18 cellular contexts compared by ENCODE assay signal in the genomic region with DNA sequence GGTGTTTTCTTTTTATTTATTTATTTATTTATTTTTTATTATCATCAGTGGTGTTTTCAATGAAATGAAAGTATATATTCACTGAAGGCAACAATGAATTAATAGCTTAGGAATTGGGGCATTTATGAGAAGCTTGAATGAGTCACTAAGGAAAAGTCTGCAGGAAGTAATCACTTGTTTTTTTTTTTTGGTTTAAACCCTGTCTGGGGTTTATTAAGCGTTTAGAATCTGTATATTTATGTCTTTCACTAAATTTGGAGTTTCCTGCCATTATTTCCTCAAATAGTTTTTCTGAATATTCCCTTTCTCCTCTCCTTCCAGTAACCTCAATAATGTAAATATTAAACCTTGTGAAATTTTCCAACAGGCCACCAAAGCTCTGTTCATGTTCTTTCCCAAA.
"Had no signal": no experiment of that assay in that cellular context is flagged by ENCODE, and none has a peak within 500 bp of the region (broad histone marks: within the 10 kb centered on the region; RNA-seq: fewer than 3 reads in every experiment).

No MANE protein-coding gene starts in this region.

- H3K36me3 ChIP-seq: ovary, uterus had no signal

- FAIRE-seq: islet of Langerhans had no signal

- DNase-seq: activated CD4-positive, alpha-beta T cell treated with anti-CD3 and anti-CD28 coated beads, Interleukin-2, amount 50 U/mL, for 4 hours; activated CD4-positive, CD25-positive, alpha-beta regulatory T cell treated with anti-CD3 and anti-CD28 coated beads, Interleukin-2, amount 50 U/mL, for 72 hours; activated effector memory CD4-positive, alpha-beta T cell treated with Interleukin-2 at 50 U/mL for 16 hours; activated naive CD4-positive, alpha-beta T cell treated with anti-CD3 and anti-CD28 coated beads, Interleukin-2, amount 50 U/mL, for 16 hours; activated T-cell treated with anti-CD3 and anti-CD28 coated beads, Interleukin-2, amount 50 U/mL, for 1 hour; central memory CD4-positive, alpha-beta T cell; cortex of kidney; effector memory CD4-positive, alpha-beta T cell; gastrocnemius medialis; heart right ventricle; mucosa of descending colon; naive thymus-derived CD4-positive, alpha-beta T cell; ovary; stimulated activated CD4-positive, alpha-beta T cell treated with anti-CD3 and anti-CD28 coated beads, Interleukin-4, amount 100 ng/mL, for 1 hour; stimulated activated naive CD4-positive, alpha-beta T cell; uterus had no signal

- H3K4me1 ChIP-seq: gastrocnemius medialis, tibial nerve, uterus had no signal

- H3K27ac ChIP-seq: gastrocnemius medialis, heart right ventricle, ovary, tibial nerve had no signal

- H3K27me3 ChIP-seq: gastrocnemius medialis, heart right ventricle, ovary, tibial nerve, uterus had no signal

- H3K4me3 ChIP-seq: gastrocnemius medialis, heart right ventricle, mucosa of descending colon, ovary, tibial nerve, uterus had no signal

- ATAC-seq: gastrocnemius medialis; heart right ventricle; mucosa of descending colon; naive thymus-derived CD4-positive, alpha-beta T cell had no signal

- H3K9me3 ChIP-seq: gastrocnemius medialis, ovary had no signal

- H3K27me3 Mint-ChIP-seq: naive thymus-derived CD4-positive, alpha-beta T cell had no signal

- H3K4me3 Mint-ChIP-seq: naive thymus-derived CD4-positive, alpha-beta T cell had no signal

- H3K27ac Mint-ChIP-seq: naive thymus-derived CD4-positive, alpha-beta T cell had no signal
